9 cellular contexts compared by ENCODE assay signal in genomic region chr17:17206149-17206912, GRCh38. TPM values are rescaled to one million over a fixed set of nuclear protein-coding genes. Genes with fewer than 3 reads are reported as not detected.
DNase-seq lines count a peak whose midpoint lies in the region; TF ChIP-seq lines count a peak whose summit lies in the region.
"Had no signal": no experiment of that assay in that cellular context is flagged by ENCODE, and none has a peak within 500 bp of the region (broad histone marks: within the 10 kb centered on the region; RNA-seq: fewer than 3 reads in every experiment).

TSS of gene PLD6 (minus strand) at chr17:17206333. CDS start at chr17:17206286, 47 bp downstream.

- no peak within 1 kb of the TSS for H3K4me2 ChIP-seq in H9 (ENCODE audit: insufficient read depth, insufficient read length, low read length)

- H3K27ac Mint-ChIP-seq in H9 (peak within 1 kb of the TSS in 1 of 3 experiments; percentile 51; a peak in 3 of 7 replicates), mesothelial cell of epicardium (no peak within 1 kb of the TSS)

- H3K79me1 ChIP-seq in H9 (ENCODE audit: insufficient read depth, low read depth, low read length, poor library complexity, severe bottlenecking) = no peaks in the 10 kb centered on the region

- H3K27me3 ChIP-seq in H9 (ENCODE audit: insufficient read depth, low read length) (no peaks in the 10 kb centered on the region), adipocyte (replicated peaks; ENCODE audit: control insufficient read depth, insufficient read depth, low read length) (no peaks in the 10 kb centered on the region)

- H3K23ac ChIP-seq in H9 (ENCODE audit: insufficient read length, low read depth, low read length) = no peak within 1 kb of the TSS

- WGBS in H9 (ENCODE audit: extremely low coverage, insufficient read length, low lambda C conversion rate) = no CpG with 5 or more reads among the region's 77 CpGs

- H2BK5ac ChIP-seq in H9 (ENCODE audit: insufficient read length, low read length) = no peak within 1 kb of the TSS

- H3K4me3 Mint-ChIP-seq in H9 (no peak within 1 kb of the TSS), mesothelial cell of epicardium (no peak within 1 kb of the TSS)
- H3K4me3 Mint-ChIP-seq: neural crest cell had no signal

- H3K36me3 Mint-ChIP-seq in H9 (ENCODE audit: insufficient read depth in 1 of 3, low read depth in 3 of 3) (no peaks in the 10 kb centered on the region; a peak in 1 of 7 replicates), mesothelial cell of epicardium (peaks cover 4% of the 10 kb centered on the region)

- H3K18ac ChIP-seq in H9 (ENCODE audit: insufficient read length, low read depth, low read length) = no peak within 1 kb of the TSS

- H2BK120ac ChIP-seq in H9 (ENCODE audit: low read depth, low read length, poor library complexity, severe bottlenecking) = no peak within 1 kb of the TSS

- H3K56ac ChIP-seq in H9 (ENCODE audit: insufficient read length, low read depth, low read length) = no peak within 1 kb of the TSS

- no peak within 1 kb of the TSS for H4K91ac ChIP-seq in H9 (ENCODE audit: insufficient read length, low read depth, low read length)

- H3K9ac ChIP-seq in H9 (ENCODE audit: extremely low read depth, insufficient read length, low read length) = no peak within 1 kb of the TSS
- H3K9ac ChIP-seq in adipocyte (ENCODE audit: low read length) = peak within 1 kb of the TSS; percentile 87

- no peaks in the 10 kb centered on the region for H4K20me1 ChIP-seq in H9 (ENCODE audit: control insufficient read depth, insufficient read depth, insufficient read length)

- H3K79me2 ChIP-seq in H9 (ENCODE audit: insufficient read depth, low read length) = no peaks in the 10 kb centered on the region

- H4K5ac ChIP-seq in H9 (ENCODE audit: insufficient read length, low read depth, low read length) = no peak within 1 kb of the TSS

- H4K8ac ChIP-seq in H9 (replicated peaks; ENCODE audit: insufficient read length, low read depth, low read length) = no peak within 1 kb of the TSS

- H3K27ac ChIP-seq in H9 (ENCODE audit: insufficient read length, low read depth, low read length) = no peak within 1 kb of the TSS

- H3T11ph ChIP-seq in H9 (ENCODE audit: low read length) = no peak within 1 kb of the TSS

- peaks cover 2% of the 10 kb centered on the region for H3K36me3 ChIP-seq in adipocyte (ENCODE audit: control insufficient read depth, insufficient read depth, low read length, severe bottlenecking)

- DNase-seq in Daoy (ENCODE audit: low read depth) (peak; percentile 91), H9 (peak; percentile 47), NCI-H1417 treated with DMSO at 0.1 percent for 48 hours (lab: John Stamatoyannopoulos, UW) (peak; percentile 58), T-helper 1 cell (peak; percentile 84 to 95 (median 92)), adipocyte (ENCODE audit: low read depth) (peak; percentile 69), hepatic stellate cell (ENCODE audit: low spot score) (peak; percentile 66), mesothelial cell of epicardium (ENCODE audit: low spot score in 2 of 2, unreplicated experiment in 2 of 2) (no peak)
- DNase-seq in stimulated activated CD4-positive, alpha-beta T cell treated with anti-CD3 and anti-CD28 coated beads, Interleukin-1b, Interleukin-23, amount 100 ng/mL, for 1 hour (ENCODE audit: low read depth in 2 of 2) = peak; percentile 81 to 87

- H2BK12ac ChIP-seq in H9 (ENCODE audit: insufficient read length, low read depth, low read length) = no peak within 1 kb of the TSS

- H3K27me3 Mint-ChIP-seq in H9 (ENCODE audit: low read depth) (peaks cover 1% of the 10 kb centered on the region; the same call in 1 of the 2 replicates), mesothelial cell of epicardium (ENCODE audit: low read depth) (no peaks in the 10 kb centered on the region)

- no peak for TF ChIP-seq CTCF in H9 (conservative IDR thresholded peaks at IDR 0.05)
- no peak for TF ChIP-seq CTCF in mesothelial cell of epicardium (IDR thresholded peaks at IDR 0.05; ENCODE audit: unreplicated experiment)

- H2BK20ac ChIP-seq in H9 (ENCODE audit: low read depth, low read length, poor library complexity, severe bottlenecking) = no peak within 1 kb of the TSS

- peaks cover 3% of the 10 kb centered on the region for H3K23me2 ChIP-seq in H9 (ENCODE audit: insufficient read length, low read depth, low read length, poor library complexity, severe bottlenecking)

- H3K4me3 ChIP-seq in adipocyte (ENCODE audit: low read length) = peak within 1 kb of the TSS; percentile 81

- H3K9me3 Mint-ChIP-seq in H9 (no peaks in the 10 kb centered on the region), mesothelial cell of epicardium (no peaks in the 10 kb centered on the region)
- H3K9me3 Mint-ChIP-seq: neural crest cell had no signal

- H3K4me1 Mint-ChIP-seq in H9 = no peaks in the 10 kb centered on the region
- H3K4me1 Mint-ChIP-seq in mesothelial cell of epicardium = peaks cover 4% of the 10 kb centered on the region

- H3K14ac ChIP-seq in H9 (ENCODE audit: insufficient read depth, low read length) = no peak within 1 kb of the TSS

- H3K4me1 ChIP-seq in H9 (ENCODE audit: insufficient read depth, low read length) = no peaks in the 10 kb centered on the region
- H3K4me1 ChIP-seq in adipocyte (ENCODE audit: control insufficient read depth, insufficient read depth, low read length) = peaks cover 32% of the 10 kb centered on the region

- H3K9me3 ChIP-seq in H9 (ENCODE audit: control insufficient read depth, low read depth, low read length) = no peaks in the 10 kb centered on the region
- H3K9me3 ChIP-seq in adipocyte (ENCODE audit: control insufficient read depth, low read length) = no peaks in the 10 kb centered on the region

- H2BK15ac ChIP-seq in H9 (ENCODE audit: low read depth, low read length) = no peak within 1 kb of the TSS

- no peak within 1 kb of the TSS for H2AK5ac ChIP-seq in H9 (ENCODE audit: insufficient read length, low read length)

- no peak within 1 kb of the TSS for H2AFZ ChIP-seq in H9 (ENCODE audit: low read length)

- no peak within 1 kb of the TSS for H3K4ac ChIP-seq in H9 (ENCODE audit: low read depth, low read length)

RNA-seq across cellular contexts. Expression of gene PLD6, which starts in this region (rescaled TPM):
- total RNA-seq in Daoy (2014; rRNA removed; shearing (Covaris generic)) = 0.95 and 3.0 TPM in 2 replicates
- 0.09 TPM in 1 of 2 replicates, not detected in the other for total RNA-seq in H9 (2021)
- total RNA-seq in mesothelial cell of epicardium = 1.7 to 2.4 TPM (median 2.3 TPM) in 3 replicates

Comparison
In these comparisons a context has a peak if more than half of its experiments do, and no peak if none do; other contexts are left out.
1. Peak in DNase-seq in H9; RNA of the gene not detected or under 1 TPM.
2. DNase-seq: peak in Daoy (single experiment), NCI-H1417 treated with DMSO at 0.1 percent for 48 hours (single experiment), T-helper 1 cell (5 of 5), adipocyte (single experiment), hepatic stellate cell (single experiment) and stimulated activated CD4-positive, alpha-beta T cell treated with anti-CD3 and anti-CD28 coated beads, Interleukin-1b, Interleukin-23, amount 100 ng/mL, for 1 hour (2 of 2); none in mesothelial cell of epicardium (0 of 2).